In the genomic region with DNA sequence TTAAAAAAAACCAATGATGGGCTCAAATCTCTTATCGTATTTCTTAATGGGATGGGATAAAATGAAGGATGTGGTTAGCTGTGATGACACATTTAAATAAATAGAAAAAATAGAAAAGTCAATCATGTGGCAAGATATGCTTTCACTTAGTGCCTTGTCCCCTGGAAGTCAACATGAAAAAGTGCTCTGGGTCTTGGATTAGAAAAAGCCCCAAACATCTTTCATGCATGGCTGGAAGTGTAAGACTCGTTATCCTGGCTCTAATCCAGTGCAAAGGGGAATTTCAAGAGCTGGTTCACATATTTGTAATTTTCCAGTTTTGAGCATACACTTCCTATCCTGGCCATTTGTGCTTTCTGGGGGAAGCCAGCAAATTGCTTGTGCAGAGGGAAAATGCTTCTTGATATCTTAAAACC, we compare ENCODE assay signal across 11 cellular contexts.
DNase-seq lines count a peak whose midpoint lies in the region; ATAC-seq, FAIRE-seq and TF ChIP-seq lines count a peak whose summit lies in the region.
"Had no signal": no experiment of that assay in that cellular context is flagged by ENCODE, and none has a peak within 500 bp of the region (broad histone marks: within the 10 kb centered on the region; RNA-seq: fewer than 3 reads in every experiment).

No MANE protein-coding gene starts in this region.

- peak; percentile 22 for DNase-seq in NOMO-1 treated with DMSO at 0.1 percent for 48 hours (lab: John Stamatoyannopoulos, UW; ENCODE audit: unreplicated experiment)
- no peak for DNase-seq in NOMO-1 treated with dmso at 0.1 percent for 144 hours (lab: John Stamatoyannopoulos, UW; ENCODE audit: unreplicated experiment)
- DNase-seq in RCC 7860 (ENCODE audit: low spot score), result peak; percentile 96
- DNase-seq in left ventricle myocardium inferior, result no peak
- DNase-seq in thyroid gland, result peak; percentile 53 to 55
- DNase-seq: activated CD4-positive, alpha-beta T cell treated with anti-CD3 and anti-CD28 coated beads for 1 hour; COR-L47 had no signal

- H3K36me3 ChIP-seq in left ventricle myocardium inferior (no peaks in the 10 kb centered on the region), thyroid gland (no peaks in the 10 kb centered on the region)

- no peaks in the 10 kb centered on the region for H3K9me3 ChIP-seq in left ventricle myocardium inferior (replicated peaks)
- H3K9me3 ChIP-seq in thyroid gland, result no peaks in the 10 kb centered on the region

- no peak for TF ChIP-seq CTCF in left ventricle myocardium inferior (IDR thresholded peaks at IDR 0.05; ENCODE audit: borderline replicate concordance)
- no peak for TF ChIP-seq CTCF in thyroid gland (IDR thresholded peaks at IDR 0.05)

- 7% methylated on average over 2 of the region's 2 CpGs for WGBS in thyroid gland, 2 donors

- intact Hi-C loops in left ventricle myocardium inferior (cut with micrococcal nuclease) (loop anchor here (10.0 kb wide), 1 partner anchor 569 kb away; no protein-coding TSS in a partner anchor), thyroid gland (cut with DNase I) (no loop called here)

- no peaks in the 10 kb centered on the region for H3K27me3 ChIP-seq in left ventricle myocardium inferior (ENCODE audit: low read depth)
- no peaks in the 10 kb centered on the region for H3K27me3 ChIP-seq in thyroid gland

- ATAC-seq in GM21423 (IDR thresholded peaks at IDR 0.05; ENCODE audit: unreplicated experiment), result no peak
- ATAC-seq in GM21786 (IDR thresholded peaks at IDR 0.05; ENCODE audit: unreplicated experiment), result no peak
- ATAC-seq in HG02642 (IDR thresholded peaks at IDR 0.05; ENCODE audit: poor library complexity, unreplicated experiment), result no peak

- H3K4me3 ChIP-seq in left ventricle myocardium inferior (no peak overlapping the region), thyroid gland (replicated peaks in 1 of 3) (no peak overlapping the region)

- H3K27ac ChIP-seq in left ventricle myocardium inferior (replicated peaks) (peak overlapping the region; percentile 61), thyroid gland (peak overlapping the region; percentile 91 to 99 (median 93))

- peak in 1 of 2 donors; percentile 54 for TF ChIP-seq POLR2A in thyroid gland (IDR thresholded peaks at IDR 0.05)

- peak; percentile 99 for FAIRE-seq in RCC 7860 (lab: Jason Lieb, UNC)
- FAIRE-seq: colon had no signal

- H3K4me1 ChIP-seq in left ventricle myocardium inferior (peaks cover 20% of the 10 kb centered on the region), thyroid gland (peaks cover 62 to 68% of the 10 kb centered on the region in 2 donors)

Comparison
In these comparisons a context has a peak if more than half of its experiments do, and no peak if none do; other contexts are left out.
1. DNase-seq: peak in NOMO-1 treated with DMSO at 0.1 percent for 48 hours (single experiment), RCC 7860 (single experiment) and thyroid gland (2 of 2); none in NOMO-1 treated with dmso at 0.1 percent for 144 hours (single experiment) and left ventricle myocardium inferior (single experiment).